In genomic region chrX:21730011-21730410, GRCh38 we compare ENCODE assay signal across 16 cellular contexts. TPM values are rescaled to one million over a fixed set of nuclear protein-coding genes. Genes with fewer than 3 reads are reported as not detected.
DNase-seq lines count a peak whose midpoint lies in the region; ATAC-seq and TF ChIP-seq lines count a peak whose summit lies in the region.
"Had no signal": no experiment of that assay in that cellular context is flagged by ENCODE, and none has a peak within 500 bp of the region (broad histone marks: within the 10 kb centered on the region; RNA-seq: fewer than 3 reads in every experiment).

No MANE protein-coding gene starts in this region.

- H3K4me3 Mint-ChIP-seq in mesothelial cell of epicardium = no peak overlapping the region
- H3K4me3 Mint-ChIP-seq: CD14-positive monocyte; CD8-positive, alpha-beta T cell; HFFc6 had no signal

- TF ChIP-seq CTCF in AG10803 (conservative IDR thresholded peaks at IDR 0.05; ENCODE audit: low read length) (no peak), choroid plexus epithelial cell (conservative IDR thresholded peaks at IDR 0.05; ENCODE audit: low read depth, low read length) (no peak), mesothelial cell of epicardium (IDR thresholded peaks at IDR 0.05; ENCODE audit: unreplicated experiment) (no peak)

- H3K4me1 Mint-ChIP-seq in mesothelial cell of epicardium = peaks cover 59% of the 10 kb centered on the region

- ATAC-seq in HG03521 (IDR thresholded peaks at IDR 0.05; ENCODE audit: unreplicated experiment) = no peak
- ATAC-seq: CD8-positive, alpha-beta T cell had no signal

- H3K9me3 Mint-ChIP-seq in mesothelial cell of epicardium = peaks cover 4% of the 10 kb centered on the region
- H3K9me3 Mint-ChIP-seq: CD14-positive monocyte; CD8-positive, alpha-beta T cell; HFFc6 had no signal

- no peaks in the 10 kb centered on the region for H3K27me3 Mint-ChIP-seq in mesothelial cell of epicardium (ENCODE audit: low read depth)

- no peak overlapping the region for H3K4me3 ChIP-seq in AG10803 (ENCODE audit: low read length)
- no peak overlapping the region for H3K4me3 ChIP-seq in choroid plexus epithelial cell (ENCODE audit: low read depth, low read length)

- peak; percentile 19 for DNase-seq in AG10803 (ENCODE audit: low read depth)
- DNase-seq in NCI-H226 = peak; percentile 29
- DNase-seq in choroid plexus epithelial cell (ENCODE audit: low read depth) = peak; percentile 39
- no peak for DNase-seq in mesothelial cell of epicardium (ENCODE audit: low spot score in 2 of 2, unreplicated experiment in 2 of 2)
- no peak for DNase-seq in NCI-H187 (lab: John Stamatoyannopoulos, UW)
- no peak for DNase-seq in NCI-H128 (lab: John Stamatoyannopoulos, UW; ENCODE audit: unreplicated experiment)
- DNase-seq: Caco-2; CD8-positive, alpha-beta T cell; DND-41; GF-D8; HCEC 1CT; HFFc6; IMR-90 had no signal

- no peaks in the 10 kb centered on the region for H3K36me3 Mint-ChIP-seq in mesothelial cell of epicardium
- H3K36me3 Mint-ChIP-seq: CD14-positive monocyte; CD8-positive, alpha-beta T cell had no signal

- H3K27ac Mint-ChIP-seq in mesothelial cell of epicardium = peak overlapping the region; percentile 62
- H3K27ac Mint-ChIP-seq: CD14-positive monocyte; CD8-positive, alpha-beta T cell; HFFc6 had no signal

RNA-seq across cellular contexts. Expression of gene SMPX, which starts 27.9 kb away (rescaled TPM):
- 2.7 to 3.5 TPM (median 3.1 TPM) in 3 replicates for total RNA-seq in mesothelial cell of epicardium
- total RNA-seq: CD8-positive, alpha-beta T cell; HFFc6; HT-29; IMR-90 had no signal

Comparison
In these comparisons a context has a peak if more than half of its experiments do, and no peak if none do; other contexts are left out.
1. DNase-seq: peak in AG10803 (single experiment), NCI-H226 (single experiment) and choroid plexus epithelial cell (single experiment); none in mesothelial cell of epicardium (0 of 2), NCI-H187 (0 of 2) and NCI-H128 (single experiment).